ENCODE assay signal across 36 cellular contexts in the genomic region with DNA sequence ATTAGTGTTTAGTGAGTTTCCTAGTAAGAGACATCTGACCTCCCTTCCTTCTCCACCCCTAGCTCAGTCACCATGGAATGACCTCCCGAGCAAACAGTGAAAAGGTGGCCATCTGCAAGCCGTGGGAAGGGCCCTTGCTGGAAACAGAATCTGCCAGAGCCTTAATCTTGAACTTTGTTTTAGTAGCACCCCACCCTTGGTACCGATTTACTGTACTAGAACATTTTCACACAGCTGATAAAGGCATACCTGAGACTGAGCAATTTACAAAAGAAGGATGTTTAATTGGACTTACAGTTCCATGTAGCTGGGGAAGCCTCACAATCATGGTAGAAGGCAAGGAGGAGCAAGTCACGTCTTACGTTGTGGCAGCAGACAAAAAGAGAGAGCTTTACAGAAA.
"Had no signal": no experiment of that assay in that cellular context is flagged by ENCODE, and none has a peak within 500 bp of the region (broad histone marks: within the 10 kb centered on the region; RNA-seq: fewer than 3 reads in every experiment).

No MANE protein-coding gene starts in this region.

- H3K27me3 ChIP-seq: MG63 had no signal

- H3K4me3 ChIP-seq: MG63 had no signal

- H3K36me3 ChIP-seq: MG63 had no signal

- DNase-seq: Kasumi-1, MG63, MM.1S, MV-4-11, NCI-H1048, NCI-H1092, NCI-H1092 treated with DMSO at 0.1 percent for 48 hours, NCI-H1105, NCI-H1105 treated with DMSO at 0.1 percent for 48 hours, NCI-H1417, NCI-H1417 treated with DMSO at 0.1 percent for 48 hours, NCI-H1436, NCI-H1436 treated with DMSO at 0.1 percent for 48 hours, NCI-H146, NCI-H1694, NCI-H1694 treated with DMSO at 0.1 percent for 48 hours, NCI-H187, NCI-H187 treated with DMSO at 0.1 percent for 48 hours, NCI-H1930, NCI-H2029, NCI-H2029 treated with DMSO at 0.1 percent for 48 hours, NCI-H2081, NCI-H2081 treated with DMSO at 0.1 percent for 48 hours, NCI-H2107, NCI-H2171, NCI-H2171 treated with DMSO at 0.1 percent for 48 hours, NCI-H2227 treated with DMSO at 0.1 percent for 48 hours, NCI-H226, NCI-H345, NCI-H446, NCI-H446 treated with DMSO at 0.1 percent for 48 hours, NCI-H510A, NCI-H510A treated with DMSO at 0.1 percent for 48 hours, NCI-H524, NCI-H524 treated with DMSO at 0.1 percent for 48 hours, NCI-H526 had no signal
